In genomic region chr13:50627111-50627510, GRCh38 we compare ENCODE assay signal across 26 cellular contexts.
"Had no signal": no experiment of that assay in that cellular context is flagged by ENCODE, and none has a peak within 500 bp of the region (broad histone marks: within the 10 kb centered on the region; RNA-seq: fewer than 3 reads in every experiment).

No MANE protein-coding gene starts in this region.

- H3K27me3 ChIP-seq: esophagus squamous epithelium, gastrocnemius medialis, ovary, suprapubic skin, transverse colon, upper lobe of right lung, uterus had no signal

- H3K4me3 ChIP-seq: esophagus squamous epithelium, gastrocnemius medialis, lung, ovary, smooth muscle cell, suprapubic skin, transverse colon, upper lobe of right lung, uterus had no signal

- H3K4me1 ChIP-seq: esophagus squamous epithelium, gastrocnemius medialis, suprapubic skin, transverse colon, uterus had no signal

- H3K9me3 ChIP-seq: esophagus squamous epithelium, gastrocnemius medialis, ovary, suprapubic skin, transverse colon, upper lobe of right lung, uterus had no signal

- DNase-seq: cortex of kidney; effector memory CD8-positive, alpha-beta T cell; erythroblast; esophagus squamous epithelium; gastrocnemius medialis; head of caudate nucleus; kidney; mesendoderm; midbrain; naive thymus-derived CD8-positive, alpha-beta T cell; nephron progenitor cell; nucleus accumbens; ovary; posterior cingulate gyrus; stimulated activated CD4-positive, alpha-beta T cell treated with anti-CD3 and anti-CD28 coated beads, Interleukin-12 subunit alpha, Interleukin-12 subunit beta, amount 100 ng/mL, for 4 hours; stimulated activated CD4-positive, alpha-beta T cell treated with anti-CD3 and anti-CD28 coated beads, Interleukin-1b, Interleukin-23, amount 100 ng/mL, for 48 hours; stimulated activated CD4-positive, alpha-beta T cell treated with anti-CD3 and anti-CD28 coated beads, Interleukin-4, amount 100 ng/mL, for 1 hour; stimulated activated CD8-positive, alpha-beta memory T cell treated with anti-CD3 and anti-CD28 coated beads, Interleukin-4, amount 100 ng/mL, for 48 hours; stimulated activated naive CD4-positive, alpha-beta T cell; stimulated activated naive CD8-positive, alpha-beta T cell treated with anti-CD3 and anti-CD28 coated beads, Interleukin-15, amount 100 ng/mL, for 72 hours; transverse colon; upper lobe of right lung; uterus had no signal

- H3K36me3 ChIP-seq: esophagus squamous epithelium, gastrocnemius medialis, ovary, suprapubic skin, transverse colon, upper lobe of right lung, uterus had no signal

- H3K27ac ChIP-seq: esophagus squamous epithelium, gastrocnemius medialis, ovary, suprapubic skin, transverse colon, upper lobe of right lung, uterus had no signal
